14 cellular contexts compared by ENCODE assay signal in genomic region chr4:23881674-23882337, GRCh38. TPM values are rescaled to one million over a fixed set of nuclear protein-coding genes. Genes with fewer than 3 reads are reported as not detected.
DNase-seq lines count a peak whose midpoint lies in the region; ATAC-seq and TF ChIP-seq lines count a peak whose summit lies in the region.
"Had no signal": no experiment of that assay in that cellular context is flagged by ENCODE, and none has a peak within 500 bp of the region (broad histone marks: within the 10 kb centered on the region; RNA-seq: fewer than 3 reads in every experiment).

No MANE protein-coding gene starts in this region.

- peaks cover 8% of the 10 kb centered on the region for H3K36me3 Mint-ChIP-seq in nephron (ENCODE audit: low read depth)
- H3K36me3 Mint-ChIP-seq: activated naive CD8-positive, alpha-beta T cell treated with anti-CD3 and anti-CD28 coated beads for 36 hours had no signal

- peaks cover 24% of the 10 kb centered on the region for H3K4me1 Mint-ChIP-seq in nephron
- H3K4me1 Mint-ChIP-seq: activated naive CD8-positive, alpha-beta T cell treated with anti-CD3 and anti-CD28 coated beads for 36 hours had no signal

- in situ Hi-C loops in ACHN (cut with HindIII; ENCODE audit: low pct_ligation_motif_present, low pct_unique_long_range_greater_than_20kb, low sequenced_read_pairs) = no loop called here

- H3K27me3 ChIP-seq in dorsolateral prefrontal cortex = no peaks in the 10 kb centered on the region

- no peaks in the 10 kb centered on the region for H3K9me3 Mint-ChIP-seq in nephron
- H3K9me3 Mint-ChIP-seq: activated naive CD8-positive, alpha-beta T cell treated with anti-CD3 and anti-CD28 coated beads for 36 hours; T-helper 1 cell treated with Interleukin-12 subunit alpha and Interleukin-12 subunit beta and Interleukin-4 antibody, amounts not matched to agents 30 μg/mL and 1 μg/mL, for 36 hours had no signal

- TF ChIP-seq EP300 in Ishikawa (IDR thresholded peaks at IDR 0.05; ENCODE audit: borderline replicate concordance) = no peak

- intact Hi-C loops in dorsolateral prefrontal cortex (cut with DNase I) = no loop called here

- H3K4me3 Mint-ChIP-seq in nephron = no peak overlapping the region
- H3K4me3 Mint-ChIP-seq: activated naive CD8-positive, alpha-beta T cell treated with anti-CD3 and anti-CD28 coated beads for 36 hours; T-helper 1 cell treated with Interleukin-12 subunit alpha and Interleukin-12 subunit beta and Interleukin-4 antibody, amounts not matched to agents 30 μg/mL and 1 μg/mL, for 36 hours had no signal

- no peak for ATAC-seq in HG03097 (IDR thresholded peaks at IDR 0.05; ENCODE audit: low FRiP score, unreplicated experiment)
- no peak for ATAC-seq in GM19455 (IDR thresholded peaks at IDR 0.05; ENCODE audit: unreplicated experiment)
- ATAC-seq: esophagus mucosa had no signal

- peaks cover 4% of the 10 kb centered on the region for H3K27me3 Mint-ChIP-seq in nephron (ENCODE audit: low read depth)

- H3K27ac ChIP-seq in dorsolateral prefrontal cortex = no peak overlapping the region

- no peak overlapping the region for H3K4me3 ChIP-seq in epithelial cell of esophagus (ENCODE audit: low read length)
- H3K4me3 ChIP-seq in dorsolateral prefrontal cortex = no peak overlapping the region
- H3K4me3 ChIP-seq: smooth muscle cell had no signal

- peak; percentile 4 for DNase-seq in ACHN
- no peak for DNase-seq in epithelial cell of esophagus (ENCODE audit: low read depth)
- no peak for DNase-seq in OCI-M2 (lab: John Stamatoyannopoulos, UW; ENCODE audit: unreplicated experiment)
- no peak for DNase-seq in dorsolateral prefrontal cortex
- DNase-seq: activated CD4-positive, CD25-positive, alpha-beta regulatory T cell treated with anti-CD3 and anti-CD28 coated beads, Interleukin-2, amount 50 U/mL, for 72 hours; activated CD8-positive, alpha-beta memory T cell treated with anti-CD3 and anti-CD28 coated beads, Interleukin-2, amount 50 U/mL, for 48 hours; activated naive CD8-positive, alpha-beta T cell treated with anti-CD3 and anti-CD28 coated beads for 36 hours had no signal

- peak overlapping the region in 2 of 3 experiments; percentile 13 to 33 for H3K27ac Mint-ChIP-seq in nephron
- H3K27ac Mint-ChIP-seq: activated naive CD8-positive, alpha-beta T cell treated with anti-CD3 and anti-CD28 coated beads for 36 hours; T-helper 1 cell treated with Interleukin-12 subunit alpha and Interleukin-12 subunit beta and Interleukin-4 antibody, amounts not matched to agents 30 μg/mL and 1 μg/mL, for 36 hours had no signal

- TF ChIP-seq CTCF in epithelial cell of esophagus (IDR thresholded peaks at IDR 0.05; ENCODE audit: insufficient read depth, low read depth, low read length, missing control alignments) (peak; percentile 12), nephron (IDR thresholded peaks at IDR 0.05; ENCODE audit: unreplicated experiment in 3 of 3) (no peak), dorsolateral prefrontal cortex (IDR thresholded peaks at IDR 0.05 in 54 of 56, conservative IDR thresholded peaks at IDR 0.05 in 2 of 56; ENCODE audit: low read depth in 1 of 56, partially characterized antibody in 56 of 56) (peak in 1 of 56 donors; percentile 15)

- 0 out of 2 replicates have a peak, but pooled peaks have one; percentile 14 for TF ChIP-seq RAD21 in Ishikawa (IDR thresholded peaks at IDR 0.05; ENCODE audit: low read depth)

TF ChIP-seq in Ishikawa, 13 proteins besides CTCF, POLR2A, EP300 and RAD21:
- TF ChIP-seq MAX (IDR thresholded peaks at IDR 0.05) (no peak), EGR1 (IDR thresholded peaks at IDR 0.05) (no peak)

RNA-seq across cellular contexts. Expression of gene PPARGC1A, which starts 8.0 kb away (rescaled TPM):
- total RNA-seq in dorsolateral prefrontal cortex = 10 to 100 TPM; 22.2 to 70.7 (median 45.6) TPM
- total RNA-seq: activated naive CD8-positive, alpha-beta T cell treated with anti-CD3 and anti-CD28 coated beads for 36 hours had no signal
